24 cellular contexts compared by ENCODE assay signal in the genomic region with DNA sequence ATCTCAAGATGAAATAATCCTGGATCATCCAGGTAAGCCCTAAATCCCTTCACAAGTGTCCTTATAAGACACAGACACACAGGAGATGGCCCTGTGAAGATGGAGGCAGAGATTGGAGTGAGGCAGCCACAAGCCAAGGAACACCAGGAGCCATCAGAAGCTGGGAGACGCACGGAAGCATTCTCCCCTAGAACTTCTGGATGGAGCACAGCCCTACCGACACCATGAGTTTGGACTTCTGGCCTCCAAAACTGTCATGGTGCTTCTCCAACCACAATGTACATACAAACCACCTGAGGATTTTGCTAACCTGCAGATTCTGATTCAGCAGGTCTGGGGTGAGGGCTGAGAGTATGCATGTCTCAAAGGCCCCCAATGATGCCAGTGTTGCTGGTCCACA. TPM values are rescaled to one million over a fixed set of nuclear protein-coding genes. Genes with fewer than 3 reads are reported as not detected.
A peak's percentile ranks its signal among the peaks of the same experiment; 100 is the strongest.
DNase-seq lines count a peak whose midpoint lies in the region; ATAC-seq, FAIRE-seq and TF ChIP-seq lines count a peak whose summit lies in the region.
"Had no signal": no experiment of that assay in that cellular context is flagged by ENCODE, and none has a peak within 500 bp of the region (broad histone marks: within the 10 kb centered on the region; RNA-seq: fewer than 3 reads in every experiment).

No MANE protein-coding gene starts in this region.

- H3K4me1 ChIP-seq in HEK293 (ENCODE audit: control insufficient read depth, insufficient read depth, low read length) = no peaks in the 10 kb centered on the region
- H3K4me1 ChIP-seq: Caco-2 had no signal

- H3K4me3 ChIP-seq in HEK293 (ENCODE audit: low read depth, low read length) = no peak overlapping the region
- H3K4me3 ChIP-seq in brain microvascular endothelial cell (ENCODE audit: low read depth, low read length) = no peak overlapping the region
- H3K4me3 ChIP-seq: BLaER1 had no signal

- no peak for ATAC-seq in stimulated activated memory B cell treated with anti-CD40 and anti-IgM and Interleukin-4, amounts not matched to agents 10 μg/mL and 1 μg/mL and 100 μg/mL, for 72 hours
- ATAC-seq: CD8-positive, alpha-beta T cell had no signal

- H3K9me3 Mint-ChIP-seq in stimulated activated memory B cell treated with anti-CD40 and anti-IgM and Interleukin-4, amounts not matched to agents 10 μg/mL and 1 μg/mL and 100 μg/mL, for 72 hours = no peaks in the 10 kb centered on the region
- H3K9me3 Mint-ChIP-seq: CD4-positive, CD25-positive, alpha-beta regulatory T cell; CD8-positive, alpha-beta T cell had no signal

- DNase-seq in NCI-H82 (lab: John Stamatoyannopoulos, UW) (peak; percentile 68), NCI-H82 treated with DMSO at 0.1 percent for 48 hours (lab: John Stamatoyannopoulos, UW; ENCODE audit: unreplicated experiment) (no peak), D721Med (ENCODE audit: insufficient read length, low spot score) (peak; percentile 46), ecto neural progenitor cell (ENCODE audit: low spot score) (peak; percentile 24), brain microvascular endothelial cell (no peak), cardiac septum (ENCODE audit: low spot score) (no peak)
- DNase-seq: Caco-2; CD4-positive, CD25-positive, alpha-beta regulatory T cell; CD8-positive, alpha-beta T cell; DMS 273 treated with DMSO at 0.1 percent for 48 hours; DMS79 treated with DMSO at 0.1 percent for 48 hours; GF-D8; GOT3; HCEC 1CT had no signal

- no peak overlapping the region for H3K27ac Mint-ChIP-seq in stimulated activated memory B cell treated with anti-CD40 and anti-IgM and Interleukin-4, amounts not matched to agents 10 μg/mL and 1 μg/mL and 100 μg/mL, for 72 hours
- H3K27ac Mint-ChIP-seq: B cell; CD4-positive, CD25-positive, alpha-beta regulatory T cell; CD8-positive, alpha-beta T cell had no signal

- peaks cover 13% of the 10 kb centered on the region for H3K4me1 Mint-ChIP-seq in stimulated activated memory B cell treated with anti-CD40 and anti-IgM and Interleukin-4, amounts not matched to agents 10 μg/mL and 1 μg/mL and 100 μg/mL, for 72 hours
- H3K4me1 Mint-ChIP-seq: CD4-positive, CD25-positive, alpha-beta regulatory T cell had no signal

- no peaks in the 10 kb centered on the region for H3K27me3 Mint-ChIP-seq in stimulated activated memory B cell treated with anti-CD40 and anti-IgM and Interleukin-4, amounts not matched to agents 10 μg/mL and 1 μg/mL and 100 μg/mL, for 72 hours
- H3K27me3 Mint-ChIP-seq: B cell had no signal

- no peaks in the 10 kb centered on the region for H3K27me3 ChIP-seq in brain microvascular endothelial cell (replicated peaks)
- H3K27me3 ChIP-seq: BLaER1 had no signal

- no peak for TF ChIP-seq CTCF in D721Med (IDR thresholded peaks at IDR 0.05; ENCODE audit: insufficient read depth, missing control alignments)
- no peak for TF ChIP-seq CTCF in HEK293 (tag by site-specific recombination; IDR thresholded peaks at IDR 0.05)
- no peak for TF ChIP-seq CTCF in brain microvascular endothelial cell (IDR thresholded peaks at IDR 0.05; ENCODE audit: low read depth, low read length, missing control alignments)

- no peak overlapping the region for H3K4me3 Mint-ChIP-seq in stimulated activated memory B cell treated with anti-CD40 and anti-IgM and Interleukin-4, amounts not matched to agents 10 μg/mL and 1 μg/mL and 100 μg/mL, for 72 hours
- H3K4me3 Mint-ChIP-seq: B cell; CD4-positive, CD25-positive, alpha-beta regulatory T cell; CD8-positive, alpha-beta T cell had no signal

- peak; percentile 77 for FAIRE-seq in D721Med (lab: Jason Lieb, UNC)
- FAIRE-seq: A204.1, GM12892, GM19239, H54 had no signal

- intact Hi-C loops in cardiac septum (cut with DNase I) = no loop called here

- no peaks in the 10 kb centered on the region for H3K9me3 ChIP-seq in HEK293 (ENCODE audit: control insufficient read depth, insufficient read depth, low read depth, low read length)
- H3K9me3 ChIP-seq: BLaER1, Caco-2 had no signal

- POLR2A ChIA-PET in HEK293 (lab: Yijun Ruan, JAX) = no interaction called here

- peaks cover 5% of the 10 kb centered on the region for H3K36me3 Mint-ChIP-seq in stimulated activated memory B cell treated with anti-CD40 and anti-IgM and Interleukin-4, amounts not matched to agents 10 μg/mL and 1 μg/mL and 100 μg/mL, for 72 hours
- H3K36me3 Mint-ChIP-seq: CD4-positive, CD25-positive, alpha-beta regulatory T cell; CD8-positive, alpha-beta T cell had no signal

- H3K27ac ChIP-seq in HEK293 (ENCODE audit: extremely low read depth, low read depth, low read length) (no peak overlapping the region), brain microvascular endothelial cell (no peak overlapping the region)
- H3K27ac ChIP-seq: 22Rv1, BLaER1, C4-2B had no signal

- H3K36me3 ChIP-seq in HEK293 (ENCODE audit: control insufficient read depth in 2 of 2, insufficient read depth in 1 of 2, low read length in 2 of 2) (no peaks in the 10 kb centered on the region), brain microvascular endothelial cell (replicated peaks) (no peaks in the 10 kb centered on the region)

- CTCF ChIA-PET in HEK293 (lab: Yijun Ruan, JAX) = no interaction called here

- in situ Hi-C loops in brain microvascular endothelial cell (cut with HindIII; ENCODE audit: low pct_ligation_motif_present, low sequenced_read_pairs) = no loop called here

TF ChIP-seq in HEK293, 187 proteins besides CTCF, POLR2A, EP300 and RAD21:
- TF ChIP-seq, protein P1, sequence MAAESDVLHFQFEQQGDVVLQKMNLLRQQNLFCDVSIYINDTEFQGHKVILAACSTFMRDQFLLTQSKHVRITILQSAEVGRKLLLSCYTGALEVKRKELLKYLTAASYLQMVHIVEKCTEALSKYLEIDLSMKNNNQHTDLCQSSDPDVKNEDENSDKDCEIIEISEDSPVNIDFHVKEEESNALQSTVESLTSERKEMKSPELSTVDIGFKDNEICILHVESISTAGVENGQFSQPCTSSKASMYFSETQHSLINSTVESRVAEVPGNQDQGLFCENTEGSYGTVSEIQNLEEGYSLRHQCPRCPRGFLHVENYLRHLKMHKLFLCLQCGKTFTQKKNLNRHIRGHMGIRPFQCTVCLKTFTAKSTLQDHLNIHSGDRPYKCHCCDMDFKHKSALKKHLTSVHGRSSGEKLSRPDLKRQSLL (tag by site-specific recombination; IDR thresholded peaks at IDR 0.05) = no peak
- TF ChIP-seq, protein P2, sequence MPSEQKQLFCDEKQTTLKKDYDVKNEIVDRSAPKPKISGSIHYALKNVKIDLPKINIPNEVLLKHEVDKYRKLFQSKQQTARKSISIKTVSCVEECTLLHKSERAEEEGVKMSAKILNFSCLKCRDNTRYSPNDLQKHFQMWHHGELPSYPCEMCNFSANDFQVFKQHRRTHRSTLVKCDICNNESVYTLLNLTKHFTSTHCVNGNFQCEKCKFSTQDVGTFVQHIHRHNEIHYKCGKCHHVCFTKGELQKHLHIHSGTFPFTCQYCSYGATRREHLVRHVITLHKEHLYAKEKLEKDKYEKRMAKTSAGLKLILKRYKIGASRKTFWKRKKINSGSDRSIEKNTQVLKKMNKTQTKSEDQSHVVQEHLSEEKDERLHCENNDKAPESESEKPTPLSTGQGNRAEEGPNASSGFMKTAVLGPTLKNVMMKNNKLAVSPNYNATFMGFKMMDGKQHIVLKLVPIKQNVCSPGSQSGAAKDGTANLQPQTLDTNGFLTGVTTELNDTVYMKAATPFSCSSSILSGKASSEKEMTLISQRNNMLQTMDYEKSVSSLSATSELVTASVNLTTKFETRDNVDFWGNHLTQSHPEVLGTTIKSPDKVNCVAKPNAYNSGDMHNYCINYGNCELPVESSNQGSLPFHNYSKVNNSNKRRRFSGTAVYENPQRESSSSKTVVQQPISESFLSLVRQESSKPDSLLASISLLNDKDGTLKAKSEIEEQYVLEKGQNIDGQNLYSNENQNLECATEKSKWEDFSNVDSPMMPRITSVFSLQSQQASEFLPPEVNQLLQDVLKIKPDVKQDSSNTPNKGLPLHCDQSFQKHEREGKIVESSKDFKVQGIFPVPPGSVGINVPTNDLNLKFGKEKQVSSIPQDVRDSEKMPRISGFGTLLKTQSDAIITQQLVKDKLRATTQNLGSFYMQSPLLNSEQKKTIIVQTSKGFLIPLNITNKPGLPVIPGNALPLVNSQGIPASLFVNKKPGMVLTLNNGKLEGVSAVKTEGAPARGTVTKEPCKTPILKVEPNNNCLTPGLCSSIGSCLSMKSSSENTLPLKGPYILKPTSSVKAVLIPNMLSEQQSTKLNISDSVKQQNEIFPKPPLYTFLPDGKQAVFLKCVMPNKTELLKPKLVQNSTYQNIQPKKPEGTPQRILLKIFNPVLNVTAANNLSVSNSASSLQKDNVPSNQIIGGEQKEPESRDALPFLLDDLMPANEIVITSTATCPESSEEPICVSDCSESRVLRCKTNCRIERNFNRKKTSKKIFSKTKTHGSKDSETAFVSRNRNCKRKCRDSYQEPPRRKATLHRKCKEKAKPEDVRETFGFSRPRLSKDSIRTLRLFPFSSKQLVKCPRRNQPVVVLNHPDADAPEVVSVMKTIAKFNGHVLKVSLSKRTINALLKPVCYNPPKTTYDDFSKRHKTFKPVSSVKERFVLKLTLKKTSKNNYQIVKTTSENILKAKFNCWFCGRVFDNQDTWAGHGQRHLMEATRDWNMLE (tag by site-specific recombination; conservative IDR thresholded peaks at IDR 0.05; ENCODE audit: low read depth) = no peak
- no peak for TF ChIP-seq MYNN (tag by site-specific recombination; IDR thresholded peaks at IDR 0.05; ENCODE audit: borderline replicate concordance)
- no peak for TF ChIP-seq ZNF10 (tag by site-specific recombination; IDR thresholded peaks at IDR 0.05)
- TF ChIP-seq, protein P3, sequence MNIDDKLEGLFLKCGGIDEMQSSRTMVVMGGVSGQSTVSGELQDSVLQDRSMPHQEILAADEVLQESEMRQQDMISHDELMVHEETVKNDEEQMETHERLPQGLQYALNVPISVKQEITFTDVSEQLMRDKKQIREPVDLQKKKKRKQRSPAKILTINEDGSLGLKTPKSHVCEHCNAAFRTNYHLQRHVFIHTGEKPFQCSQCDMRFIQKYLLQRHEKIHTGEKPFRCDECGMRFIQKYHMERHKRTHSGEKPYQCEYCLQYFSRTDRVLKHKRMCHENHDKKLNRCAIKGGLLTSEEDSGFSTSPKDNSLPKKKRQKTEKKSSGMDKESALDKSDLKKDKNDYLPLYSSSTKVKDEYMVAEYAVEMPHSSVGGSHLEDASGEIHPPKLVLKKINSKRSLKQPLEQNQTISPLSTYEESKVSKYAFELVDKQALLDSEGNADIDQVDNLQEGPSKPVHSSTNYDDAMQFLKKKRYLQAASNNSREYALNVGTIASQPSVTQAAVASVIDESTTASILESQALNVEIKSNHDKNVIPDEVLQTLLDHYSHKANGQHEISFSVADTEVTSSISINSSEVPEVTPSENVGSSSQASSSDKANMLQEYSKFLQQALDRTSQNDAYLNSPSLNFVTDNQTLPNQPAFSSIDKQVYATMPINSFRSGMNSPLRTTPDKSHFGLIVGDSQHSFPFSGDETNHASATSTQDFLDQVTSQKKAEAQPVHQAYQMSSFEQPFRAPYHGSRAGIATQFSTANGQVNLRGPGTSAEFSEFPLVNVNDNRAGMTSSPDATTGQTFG (tag by site-specific recombination; IDR thresholded peaks at IDR 0.05; ENCODE audit: borderline replicate concordance) = no peak
- TF ChIP-seq ZNF548 (tag by site-specific recombination; IDR thresholded peaks at IDR 0.05) = 0 out of 2 replicates have a peak, but pooled peaks have one; percentile 25
- TF ChIP-seq TRIM28 (IDR thresholded peaks at IDR 0.05; ENCODE audit: borderline replicate concordance, low read length) = no peak

RNA-seq across cellular contexts. Expression of a gene that starts 42.5 kb away (rescaled TPM):
- 1.6 TPM for total RNA-seq in cardiac septum
- total RNA-seq: Caco-2 had no signal

Comparison
In these comparisons a context has a peak if more than half of its experiments do, and no peak if none do; other contexts are left out.
1. DNase-seq: peak in NCI-H82 (single experiment), D721Med (single experiment) and ecto neural progenitor cell (single experiment); none in NCI-H82 treated with DMSO at 0.1 percent for 48 hours (single experiment), brain microvascular endothelial cell (single experiment) and cardiac septum (single experiment).